In genomic region chr10:103967433-103968142, GRCh38 we compare ENCODE assay signal across 8 cellular contexts. TPM values are rescaled to one million over a fixed set of nuclear protein-coding genes. Genes with fewer than 3 reads are reported as not detected.
DNase-seq lines count a peak whose midpoint lies in the region; ATAC-seq and TF ChIP-seq lines count a peak whose summit lies in the region.

No MANE protein-coding gene starts in this region.

- intact Hi-C loops in CD4-positive, alpha-beta T cell (cut with DNase I, micrococcal nuclease): loop anchor here (1.0 to 10.0 kb wide), 9 partner anchors 15 to 383 kb away; partner anchors contain the start of gene STN1 (in 2 of the 2)
- intact Hi-C loops in PC-9 (cut with micrococcal nuclease; ENCODE audit: unreplicated experiment): loop anchor here (1.0 to 5.0 kb wide), 3 partner anchors 50 to 154 kb away; partner anchors contain the start of gene STN1
- intact Hi-C loops in mammary epithelial cell (cut with micrococcal nuclease): loop anchor here (1.0 to 5.0 kb wide), 3 partner anchors 49 to 155 kb away; partner anchors contain the start of genes SFR1 and STN1
- intact Hi-C loops in spleen (cut with DNase I; ENCODE audit: low total_unique reads): loop anchor here (10.0 kb wide), 1 partner anchor 157 kb away; the partner anchor contains the start of gene SFR1

- no peaks in the 10 kb centered on the region for H3K9me2 ChIP-seq in PC-9 (ENCODE audit: insufficient read depth)

- H3K4me2 ChIP-seq in PC-9: peak overlapping the region; percentile 94
- H3K4me2 ChIP-seq in mammary epithelial cell (ENCODE audit: insufficient read depth, low read depth, low read length): peak overlapping the region; percentile 91

- H3K4me1 ChIP-seq in PC-9 (replicated peaks; ENCODE audit: insufficient read depth): peaks cover 17% of the 10 kb centered on the region
- H3K4me1 ChIP-seq in mammary epithelial cell (ENCODE audit: insufficient read depth, low read length): peaks cover 13% of the 10 kb centered on the region
- peaks cover 23 to 62% (median 46%) of the 10 kb centered on the region in 6 donors for H3K4me1 ChIP-seq in spleen

- BruUV-seq in PC-9 (replicated peaks; lab: Mats Ljungman, UMichigan) (TSS peak; percentile 41), mammary epithelial cell (replicated peaks; lab: Mats Ljungman, UMichigan) (TSS peak; percentile 27)

- no peak for TF ChIP-seq POLR2A in spleen (IDR thresholded peaks at IDR 0.05)

- H3K4me1 Mint-ChIP-seq in CD4-positive, alpha-beta T cell (ENCODE audit: low read depth): peaks cover 49% of the 10 kb centered on the region

- TF ChIP-seq CTCF in CD4-positive, alpha-beta T cell (IDR thresholded peaks at IDR 0.05): no peak
- TF ChIP-seq CTCF in PC-9 (conservative IDR thresholded peaks at IDR 0.05) (no peak), mammary epithelial cell (conservative IDR thresholded peaks at IDR 0.05 in 1 of 2, IDR thresholded peaks at IDR 0.05 in 1 of 2; ENCODE audit: extremely low read depth in 1 of 2, insufficient read depth in 1 of 2, low read depth in 1 of 2, low read length in 2 of 2) (peak in 1 of 2 donors; percentile 3), spleen (IDR thresholded peaks at IDR 0.05 in 8 of 11, conservative IDR thresholded peaks at IDR 0.05 in 3 of 11) (no peak)

- H3K27ac Mint-ChIP-seq in CD4-positive, alpha-beta T cell: peak overlapping the region; percentile 91

- 1% methylated on average over 17 of the region's 58 CpGs for WGBS in mammary epithelial cell (ENCODE audit: low coverage, missing lambda C conversion rate)
- WGBS in spleen, 5 donors: 0 to 1% (median 0%) methylated on average over 33 to 58 of the region's 58 CpGs

- H3F3A ChIP-seq in PC-9 (ENCODE audit: insufficient read depth, low read depth): no peaks in the 10 kb centered on the region

- H3K9ac ChIP-seq in mammary epithelial cell (ENCODE audit: insufficient read depth, low read length): peak overlapping the region; percentile 96

- peaks cover 7% of the 10 kb centered on the region for H3K36me3 Mint-ChIP-seq in CD4-positive, alpha-beta T cell (ENCODE audit: low read depth)

- no peak overlapping the region for H3K27ac ChIP-seq in CD4-positive, alpha-beta T cell (ENCODE audit: low read depth, low read length)
- H3K27ac ChIP-seq in PC-9: peak overlapping the region; percentile 54
- peak overlapping the region; percentile 72 for H3K27ac ChIP-seq in mammary epithelial cell (ENCODE audit: insufficient read depth, low read depth, low read length)
- peak overlapping the region; percentile 90 to 99 (median 98) for H3K27ac ChIP-seq in spleen

- in situ Hi-C loops in mammary epithelial cell (cut with MboI; ENCODE audit: low sequenced_read_pairs in 2 of 2): loop anchor here (5.0 to 10.0 kb wide), 2 partner anchors 53 to 75 kb away; partner anchors contain the start of gene STN1 (in 1 of the 2)

- H3K27me3 Mint-ChIP-seq in CD4-positive, alpha-beta T cell: no peaks in the 10 kb centered on the region

- no peaks in the 10 kb centered on the region for H3K9me3 Mint-ChIP-seq in CD4-positive, alpha-beta T cell

- dilution Hi-C loops in mammary epithelial cell (cut with HindIII; ENCODE audit: low sequenced_read_pairs): no loop called here

- POLR2A ChIA-PET in CD4-positive, alpha-beta T cell (lab: Charles Lee): interaction anchor here (0.7 to 3.4 kb wide), 9 partner anchors 16 to 383 kb away, joined by 3 to 45 read pairs (median 6); partner anchors contain the start of gene SFR1
- POLR2A ChIA-PET in PC-9 (lab: Charles Lee; ENCODE audit: unreplicated experiment): interaction anchor here (0.7 to 1.1 kb wide), 2 partner anchors 50 to 73 kb away, joined by 4 to 5 read pairs; partner anchors contain the start of gene STN1

- H2AFZ ChIP-seq in PC-9 (peak overlapping the region; percentile 77; the same call in 1 of the 2 replicates), mammary epithelial cell (ENCODE audit: low read depth, low read length) (peak overlapping the region; percentile 97)

- peak overlapping the region; percentile 95 for H3K4me3 Mint-ChIP-seq in CD4-positive, alpha-beta T cell

- H3K4me3 ChIP-seq in PC-9: peak overlapping the region; percentile 99
- H3K4me3 ChIP-seq in mammary epithelial cell (replicated peaks in 1 of 3; ENCODE audit: insufficient read depth in 1 of 3, low read depth in 2 of 3, low read length in 3 of 3): peak overlapping the region; percentile 69 to 99 (median 97)
- H3K4me3 ChIP-seq in spleen: peak overlapping the region; percentile 71 to 94 (median 78)

- H3K36me3 ChIP-seq in PC-9 (ENCODE audit: low read depth) (no peaks in the 10 kb centered on the region), mammary epithelial cell (ENCODE audit: insufficient read depth, low read length) (no peaks in the 10 kb centered on the region), spleen (peaks cover 0 to 3% (median 0%) of the 10 kb centered on the region in 6 donors)

- ATAC-seq in CD4-positive, alpha-beta T cell (ENCODE audit: poor library complexity): peak; percentile 28
- peak; percentile 45 for ATAC-seq in GM19023 (IDR thresholded peaks at IDR 0.05; ENCODE audit: unreplicated experiment)
- ATAC-seq in HG03103 (IDR thresholded peaks at IDR 0.05; ENCODE audit: low read depth, unreplicated experiment): peak; percentile 31

- DNase-seq in CD4-positive, alpha-beta T cell: no peak
- DNase-seq in PC-9: no peak
- peak; percentile 42 for DNase-seq in mammary epithelial cell
- DNase-seq in islet precursor cell: peak; percentile 54
- DNase-seq in spleen: no peak
- no peak for DNase-seq in NCI-H128 (lab: John Stamatoyannopoulos, UW; ENCODE audit: unreplicated experiment)

- H3K9me3 ChIP-seq in CD4-positive, alpha-beta T cell (ENCODE audit: control insufficient read depth, low read length): no peaks in the 10 kb centered on the region
- H3K9me3 ChIP-seq in PC-9 (ENCODE audit: insufficient read depth, low read depth) (no peaks in the 10 kb centered on the region), mammary epithelial cell (replicated peaks; ENCODE audit: insufficient read depth, low read length) (no peaks in the 10 kb centered on the region), spleen (no peaks in the 10 kb centered on the region)

- H3K79me2 ChIP-seq in PC-9 (ENCODE audit: low read depth): peaks cover 51% of the 10 kb centered on the region
- peaks cover 67% of the 10 kb centered on the region for H3K79me2 ChIP-seq in mammary epithelial cell (ENCODE audit: insufficient read depth, low read length)

- H4K20me1 ChIP-seq in PC-9 (ENCODE audit: insufficient read depth): peaks cover 20% of the 10 kb centered on the region
- H4K20me1 ChIP-seq in mammary epithelial cell (ENCODE audit: insufficient read depth, low read length): no peaks in the 10 kb centered on the region

- CTCF ChIA-PET in CD4-positive, alpha-beta T cell (lab: Charles Lee): interaction anchor here (0.9 kb wide), 1 partner anchor 14 kb away, joined by 3 read pairs; no protein-coding TSS in a partner anchor
- CTCF ChIA-PET in PC-9 (lab: Charles Lee): interaction anchor here (0.6 to 1.0 kb wide), 2 partner anchors 77 to 607 kb away, joined by 4 read pairs; no protein-coding TSS in a partner anchor
- CTCF ChIA-PET in mammary epithelial cell (lab: Charles Lee; ENCODE audit: low non-redundant PET): no interaction called here

- no peaks in the 10 kb centered on the region for H3K27me3 ChIP-seq in CD4-positive, alpha-beta T cell (ENCODE audit: control insufficient read depth, insufficient read depth, low read length)
- H3K27me3 ChIP-seq in PC-9 (ENCODE audit: insufficient read depth, low read depth) (no peaks in the 10 kb centered on the region), mammary epithelial cell (ENCODE audit: insufficient read depth, low read length) (no peaks in the 10 kb centered on the region), spleen (replicated peaks in 1 of 7) (no peaks in the 10 kb centered on the region)

RNA-seq across cellular contexts. Expression of gene SLK, which starts 0.6 kb away (rescaled TPM):
- total RNA-seq in CD4-positive, alpha-beta T cell: 10 to 100 TPM; 20.5 to 20.8 TPM
- total RNA-seq in PC-9 (2021): 24.0 and 30.4 TPM in 2 replicates
- 10 to 100 TPM; 79.5 to 85.0 TPM for total RNA-seq in mammary epithelial cell
- polyA plus RNA-seq in mammary epithelial cell: 16.3 TPM
- polyA minus RNA-seq in mammary epithelial cell: 37.4 TPM
- total RNA-seq in spleen: 10 to 100 TPM; 28.9 to 47.4 (median 39.0) TPM
- 1 to 10 TPM; 5.6 to 9.1 (median 5.8) TPM for polyA plus RNA-seq in spleen

RNA-seq across cellular contexts. Expression of gene STN1, which starts 49.6 kb away (rescaled TPM):
- 10 to 100 TPM; 13.0 to 13.4 TPM for total RNA-seq in CD4-positive, alpha-beta T cell
- total RNA-seq in PC-9 (2021) (20.5 and 25.4 TPM in 2 replicates), mammary epithelial cell (10 to 100 TPM; 42.6 to 65.0 TPM), spleen (10 to 100 TPM; 18.6 to 27.7 (median 24.1) TPM)
- polyA plus RNA-seq in mammary epithelial cell (50.1 TPM), spleen (10 to 100 TPM; 14.2 to 18.1 (median 15.1) TPM)
- polyA minus RNA-seq in mammary epithelial cell: 25.7 TPM

Comparison
In these comparisons a context has a peak if more than half of its experiments do, and no peak if none do; other contexts are left out.
1. DNase-seq: peak in mammary epithelial cell (single experiment) and islet precursor cell (single experiment); none in CD4-positive, alpha-beta T cell (0 of 10), PC-9 (0 of 2), spleen (single experiment) and NCI-H128 (single experiment).
2. Peak in every context shown above with its lines, with median percentiles within 50 percentile points of each other: ATAC-seq and H3K4me3 ChIP-seq.